Comparison of ENCODE assay signal across 2 cellular contexts in genomic region chr5:52799983-52800393, GRCh38.
A peak's percentile ranks its signal among the peaks of the same experiment; 100 is the strongest.
TF ChIP-seq lines count a peak whose summit lies in the region.

No MANE protein-coding gene starts in this region.

TF ChIP-seq in HCT116, 20 proteins besides CTCF, POLR2A, EP300 and RAD21 (continued from another document):
- TF ChIP-seq REST (IDR thresholded peaks at IDR 0.05; ENCODE audit: low read depth) (no peak), POLR2AphosphoS5 (IDR thresholded peaks at IDR 0.05; ENCODE audit: low read depth, low read length) (peak; percentile 91), ZBTB33 (IDR thresholded peaks at IDR 0.05; ENCODE audit: extremely low read depth, insufficient replicate concordance, low read length) (no peak), MAX (IDR thresholded peaks at IDR 0.05) (peak; percentile 43; the same call in 1 of the 2 replicates), ELF1 (IDR thresholded peaks at IDR 0.05; ENCODE audit: borderline replicate concordance, low read depth) (no peak), SIN3A (IDR thresholded peaks at IDR 0.05; ENCODE audit: low read depth) (peak; percentile 67; the same call in 1 of the 2 replicates), FOSL1 (IDR thresholded peaks at IDR 0.05; ENCODE audit: low read depth) (no peak), EZH2phosphoT487 (IDR thresholded peaks at IDR 0.05; ENCODE audit: borderline replicate concordance) (no peak), YY1 (IDR thresholded peaks at IDR 0.05; ENCODE audit: extremely low read depth, insufficient replicate concordance, low read depth, low read length) (no peak), ZNF274 (IDR thresholded peaks at IDR 0.05; ENCODE audit: low read depth, low read length) (no peak), CEBPB (IDR thresholded peaks at IDR 0.05; ENCODE audit: low read depth) (no peak), SP1 (IDR thresholded peaks at IDR 0.05; ENCODE audit: low read depth) (peak; percentile 34; the same call in 1 of the 2 replicates), ZFX (IDR thresholded peaks at IDR 0.05) (no peak), SRF (IDR thresholded peaks at IDR 0.05; ENCODE audit: low read depth) (no peak), EGR1 (IDR thresholded peaks at IDR 0.05; ENCODE audit: low read depth) (no peak), ATF3 (IDR thresholded peaks at IDR 0.05) (no peak), JUND (IDR thresholded peaks at IDR 0.05) (no peak)

TF ChIP-seq in neural cell, 6 proteins besides CTCF, POLR2A, EP300 and RAD21 (continued from another document):
- TF ChIP-seq TAF1 (IDR thresholded peaks at IDR 0.05; ENCODE audit: low read depth): peak; percentile 84
